ENCODE assay signal across 18 cellular contexts in genomic region chr2:4937550-4937949, GRCh38.
DNase-seq lines count a peak whose midpoint lies in the region; ATAC-seq and TF ChIP-seq lines count a peak whose summit lies in the region.
"Had no signal": no experiment of that assay in that cellular context is flagged by ENCODE, and none has a peak within 500 bp of the region (broad histone marks: within the 10 kb centered on the region; RNA-seq: fewer than 3 reads in every experiment).

No MANE protein-coding gene starts in this region.

- no peak overlapping the region for H3K18ac ChIP-seq in mesenchymal stem cell (ENCODE audit: low read depth in 1 of 2, low read length in 2 of 2)

- H3K9me3 ChIP-seq in fibroblast of lung (ENCODE audit: control insufficient read depth, insufficient read depth, low read depth, low read length): no peaks in the 10 kb centered on the region
- peaks cover 20% of the 10 kb centered on the region for H3K9me3 ChIP-seq in mesenchymal stem cell (ENCODE audit: control insufficient read depth, low read length)
- H3K9me3 ChIP-seq in transverse colon: peaks cover 0 to 8% of the 10 kb centered on the region in 2 donors
- H3K9me3 ChIP-seq: Caco-2, Peyer's patch had no signal

- H3K4me3 ChIP-seq in fibroblast of lung (replicated peaks in 1 of 4; ENCODE audit: control extremely low read depth in 1 of 4, insufficient read depth in 1 of 4, low read depth in 3 of 4, low read length in 4 of 4): no peak overlapping the region
- no peak overlapping the region for H3K4me3 ChIP-seq in mesenchymal stem cell (ENCODE audit: insufficient read depth in 1 of 2, low read depth in 1 of 2, low read length in 2 of 2)
- H3K4me3 ChIP-seq in transverse colon: no peak overlapping the region
- H3K4me3 ChIP-seq: Peyer's patch had no signal

- no peak overlapping the region for H3K14ac ChIP-seq in mesenchymal stem cell (ENCODE audit: low read length in 2 of 2)

- no peaks in the 10 kb centered on the region for H4K20me1 ChIP-seq in fibroblast of lung (ENCODE audit: control insufficient read depth, extremely low read depth, insufficient read depth, low read length)

- intact Hi-C loops in sciatic nerve (cut with DNase I): no loop called here
- intact Hi-C loops in transverse colon (cut with DNase I; ENCODE audit: low total_unique reads): no loop called here

- in situ Hi-C loops in KBM-7 (cut with MboI; ENCODE audit: low pct_unique_long_range_greater_than_20kb, low sequenced_read_pairs) (no loop called here), transverse colon (cut with MboI; ENCODE audit: low pct_ligation_motif_present in 1 of 4, low pct_unique_long_range_greater_than_20kb in 1 of 4, low sequenced_read_pairs in 3 of 4) (no loop called here)

- H3K4me2 ChIP-seq in fibroblast of lung (ENCODE audit: extremely low read depth, insufficient read depth, low read length) (no peak overlapping the region), mesenchymal stem cell (ENCODE audit: low read length, poor library complexity, severe bottlenecking) (no peak overlapping the region)

- H3K36me3 ChIP-seq in fibroblast of lung (ENCODE audit: control insufficient read depth, insufficient read depth, low read length) (no peaks in the 10 kb centered on the region), mesenchymal stem cell (ENCODE audit: control insufficient read depth in 1 of 2, insufficient read depth in 2 of 2, low read depth in 1 of 2, low read length in 2 of 2) (no peaks in the 10 kb centered on the region), transverse colon (no peaks in the 10 kb centered on the region)
- H3K36me3 ChIP-seq: Peyer's patch had no signal

- no peaks in the 10 kb centered on the region for H3K27me3 ChIP-seq in fibroblast of lung (ENCODE audit: control insufficient read depth, insufficient read depth, low read length)
- no peaks in the 10 kb centered on the region for H3K27me3 ChIP-seq in mesenchymal stem cell (ENCODE audit: control insufficient read depth in 1 of 2, insufficient read depth in 1 of 2, low read length in 2 of 2)
- H3K27me3 ChIP-seq in transverse colon: no peaks in the 10 kb centered on the region
- H3K27me3 ChIP-seq: Peyer's patch had no signal

- H3K4me1 ChIP-seq in fibroblast of lung (ENCODE audit: control insufficient read depth, extremely low read depth, insufficient read depth, low read length) (no peaks in the 10 kb centered on the region), mesenchymal stem cell (ENCODE audit: control insufficient read depth, insufficient read depth, low read depth, low read length) (peaks cover 7% of the 10 kb centered on the region), transverse colon (no peaks in the 10 kb centered on the region)
- H3K4me1 ChIP-seq: Caco-2, Peyer's patch had no signal

- no peaks in the 10 kb centered on the region for H3K79me2 ChIP-seq in fibroblast of lung (ENCODE audit: control insufficient read depth, insufficient read depth, low read length)

- H2BK120ac ChIP-seq in mesenchymal stem cell (ENCODE audit: low read depth, low read length): no peak overlapping the region

- peak; percentile 79 for ATAC-seq in sciatic nerve

- H3K9ac ChIP-seq in fibroblast of lung (ENCODE audit: insufficient read depth, low read length) (no peak overlapping the region), mesenchymal stem cell (ENCODE audit: low read length) (no peak overlapping the region)

- H2BK15ac ChIP-seq in mesenchymal stem cell (ENCODE audit: low read depth, poor library complexity, severe bottlenecking): no peak overlapping the region

- no peak overlapping the region for H4K8ac ChIP-seq in mesenchymal stem cell (ENCODE audit: low read length)

- no peak overlapping the region for H4K91ac ChIP-seq in mesenchymal stem cell (ENCODE audit: low read length)

- no peak overlapping the region for H2AK5ac ChIP-seq in mesenchymal stem cell (ENCODE audit: low read length, severe bottlenecking)

- TF ChIP-seq POLR2A in transverse colon (IDR thresholded peaks at IDR 0.05): no peak

- DNase-seq in T1000 (lab: John Stamatoyannopoulos, UW) (peak; percentile 57), fibroblast of lung (ENCODE audit: low read depth in 2 of 2) (peak; percentile 1 to 19), mesenchymal stem cell (peak; percentile 62), sciatic nerve (ENCODE audit: low spot score) (no peak), NCI-H82 (lab: John Stamatoyannopoulos, UW) (no peak), amniotic stem cell (lab: John Stamatoyannopoulos, UW) (no peak), KBM-7 (no peak), transverse colon (no peak)
- DNase-seq: Caco-2; CD4-positive, CD25-positive, alpha-beta regulatory T cell; DMS153; GOT3; KG1; NCI-H1436 treated with DMSO at 0.1 percent for 48 hours; NCI-H2029 treated with DMSO at 0.1 percent for 48 hours; NCI-H524; Peyer's patch; Right ventricle myocardium superior had no signal

- H2AFZ ChIP-seq in fibroblast of lung (ENCODE audit: low read length): no peak overlapping the region
- H2AFZ ChIP-seq in mesenchymal stem cell (ENCODE audit: low read depth, low read length): no peak overlapping the region

- H2BK5ac ChIP-seq in mesenchymal stem cell (ENCODE audit: low read depth, low read length, poor library complexity, severe bottlenecking): no peak overlapping the region

- H3K79me1 ChIP-seq in mesenchymal stem cell (replicated peaks; ENCODE audit: low read length, poor library complexity, severe bottlenecking): no peaks in the 10 kb centered on the region

- no peak overlapping the region for H2BK12ac ChIP-seq in mesenchymal stem cell (ENCODE audit: low read length in 2 of 2)

- no peak overlapping the region for H3K27ac ChIP-seq in fibroblast of lung (ENCODE audit: insufficient read depth, low read length)
- H3K27ac ChIP-seq in mesenchymal stem cell (ENCODE audit: low read length, poor library complexity, severe bottlenecking): no peak overlapping the region
- no peak overlapping the region for H3K27ac ChIP-seq in transverse colon
- H3K27ac ChIP-seq: Peyer's patch had no signal

- H3K23ac ChIP-seq in mesenchymal stem cell (ENCODE audit: low read length in 2 of 2): no peak overlapping the region

- TF ChIP-seq CTCF in fibroblast of lung (conservative IDR thresholded peaks at IDR 0.05 in 1 of 2, IDR thresholded peaks at IDR 0.05 in 1 of 2; ENCODE audit: low read depth in 1 of 2, low read length in 2 of 2) (no peak), transverse colon (IDR thresholded peaks at IDR 0.05) (no peak)

- no peak for TF ChIP-seq EP300 in transverse colon (IDR thresholded peaks at IDR 0.05; ENCODE audit: low read depth)

- WGBS in mesenchymal stem cell: 24% methylated on average over 3 of the region's 3 CpGs
- 0 to 35% methylated on average over 1 to 3 of the region's 3 CpGs for WGBS in transverse colon (ENCODE audit: low coverage in 1 of 2), 2 donors

- no peak overlapping the region for H3K4ac ChIP-seq in mesenchymal stem cell (ENCODE audit: low read depth in 1 of 2, low read length in 2 of 2)

Comparison
In these comparisons a context has a peak if more than half of its experiments do, and no peak if none do; other contexts are left out.
1. DNase-seq: peak in T1000 (single experiment), fibroblast of lung (2 of 2) and mesenchymal stem cell (single experiment); none in sciatic nerve (single experiment), NCI-H82 (single experiment), amniotic stem cell (single experiment), KBM-7 (single experiment) and transverse colon (single experiment).